In genomic region chr12:50102648-50103309, GRCh38 we compare ENCODE assay signal across 12 cellular contexts. TPM values are rescaled to one million over a fixed set of nuclear protein-coding genes. Genes with fewer than 3 reads are reported as not detected.
DNase-seq lines count a peak whose midpoint lies in the region; TF ChIP-seq lines count a peak whose summit lies in the region.
"Had no signal": no experiment of that assay in that cellular context is flagged by ENCODE, and none has a peak within 500 bp of the region (broad histone marks: within the 10 kb centered on the region; RNA-seq: fewer than 3 reads in every experiment).

No MANE protein-coding gene starts in this region.

- H3K4me1 Mint-ChIP-seq in activated T-helper 1 cell treated with anti-CD3 and anti-CD28 coated beads, Interleukin-12 subunit alpha, Interleukin-12 subunit beta, Interleukin-2, Interleukin-4 antibody, amounts not matched to agents 30 ng/mL and 10 ng/mL and 1 ng/mL, durations not matched to agents 14 hours and 24 hours and 36 hours (ENCODE audit: low read depth), result no peaks in the 10 kb centered on the region
- H3K4me1 Mint-ChIP-seq: CD8-positive, alpha-beta memory T cell had no signal

- peaks cover 50% of the 10 kb centered on the region for H3K4me1 ChIP-seq in parathyroid adenoma

- H3K9me3 Mint-ChIP-seq in activated T-helper 1 cell treated with anti-CD3 and anti-CD28 coated beads, Interleukin-12 subunit alpha, Interleukin-12 subunit beta, Interleukin-2, Interleukin-4 antibody, amounts not matched to agents 30 ng/mL and 10 ng/mL and 1 ng/mL, durations not matched to agents 14 hours and 24 hours and 36 hours, result no peaks in the 10 kb centered on the region
- H3K9me3 Mint-ChIP-seq: activated naive CD4-positive, alpha-beta T cell treated with anti-CD3 and anti-CD28 coated beads, Interleukin-2, amount 50 U/mL, for 72 hours; CD8-positive, alpha-beta memory T cell had no signal

- no peaks in the 10 kb centered on the region for H3K9me3 ChIP-seq in parathyroid adenoma (ENCODE audit: control insufficient read depth, low read length)
- H3K9me3 ChIP-seq: upper lobe of left lung had no signal

- H3K4me3 ChIP-seq in parathyroid adenoma (ENCODE audit: low read depth, low read length) (no peak overlapping the region), foreskin fibroblast (ENCODE audit: low read depth in 1 of 2, low read length in 2 of 2) (no peak overlapping the region)
- H3K4me3 ChIP-seq: upper lobe of left lung had no signal

- DNase-seq in caudate nucleus (lab: John Stamatoyannopoulos, UW), result peak in 5 of 61 donors; percentile 20 to 62 (median 26)
- no peak for DNase-seq in foreskin fibroblast
- no peak for DNase-seq in activated T-helper 1 cell treated with anti-CD3 and anti-CD28 coated beads, Interleukin-12 subunit alpha, Interleukin-12 subunit beta, Interleukin-2, Interleukin-4 antibody, amounts not matched to agents 30 ng/mL and 10 ng/mL and 1 ng/mL, durations not matched to agents 14 hours and 24 hours and 36 hours (ENCODE audit: low spot score)
- DNase-seq in activated naive CD4-positive, alpha-beta T cell (lab: John Stamatoyannopoulos, UW), result no peak
- DNase-seq: activated CD4-positive, alpha-beta T cell treated with anti-CD3 and anti-CD28 coated beads, Interleukin-2, amount 50 U/mL, for 48 hours; CD8-positive, alpha-beta memory T cell; H7; NCI-H1694; upper lobe of left lung had no signal

- H3K79me2 ChIP-seq in parathyroid adenoma, result peaks cover 11% of the 10 kb centered on the region

- H3K36me3 Mint-ChIP-seq in activated T-helper 1 cell treated with anti-CD3 and anti-CD28 coated beads, Interleukin-12 subunit alpha, Interleukin-12 subunit beta, Interleukin-2, Interleukin-4 antibody, amounts not matched to agents 30 ng/mL and 10 ng/mL and 1 ng/mL, durations not matched to agents 14 hours and 24 hours and 36 hours (ENCODE audit: low read depth), result peaks cover 31% of the 10 kb centered on the region
- H3K36me3 Mint-ChIP-seq: activated naive CD4-positive, alpha-beta T cell treated with anti-CD3 and anti-CD28 coated beads, Interleukin-2, amount 50 U/mL, for 72 hours had no signal

- H3K27me3 Mint-ChIP-seq in activated T-helper 1 cell treated with anti-CD3 and anti-CD28 coated beads, Interleukin-12 subunit alpha, Interleukin-12 subunit beta, Interleukin-2, Interleukin-4 antibody, amounts not matched to agents 30 ng/mL and 10 ng/mL and 1 ng/mL, durations not matched to agents 14 hours and 24 hours and 36 hours (ENCODE audit: insufficient read depth), result peaks cover 2% of the 10 kb centered on the region
- H3K27me3 Mint-ChIP-seq: CD8-positive, alpha-beta memory T cell had no signal

- H3K4me2 ChIP-seq in parathyroid adenoma (ENCODE audit: low read length), result no peak overlapping the region

- no peaks in the 10 kb centered on the region for H3K36me3 ChIP-seq in parathyroid adenoma (ENCODE audit: control insufficient read depth, insufficient read depth, low read length)

- TF ChIP-seq POLR2A in GM19193 (IDR thresholded peaks at IDR 0.05; ENCODE audit: extremely low read depth, insufficient read depth, insufficient read length), result peak; percentile 42

- H3K9ac ChIP-seq in parathyroid adenoma, result no peak overlapping the region

- no peak for TF ChIP-seq CTCF in parathyroid adenoma (IDR thresholded peaks at IDR 0.05)
- no peak for TF ChIP-seq CTCF in foreskin fibroblast (IDR thresholded peaks at IDR 0.05; ENCODE audit: low read depth, low read length)

- H2AFZ ChIP-seq in parathyroid adenoma, result peak overlapping the region; percentile 36

- no peaks in the 10 kb centered on the region for H3K27me3 ChIP-seq in parathyroid adenoma (ENCODE audit: control insufficient read depth, insufficient read depth, low read length)
- H3K27me3 ChIP-seq: upper lobe of left lung had no signal

- no peak overlapping the region for H3K27ac Mint-ChIP-seq in activated T-helper 1 cell treated with anti-CD3 and anti-CD28 coated beads, Interleukin-12 subunit alpha, Interleukin-12 subunit beta, Interleukin-2, Interleukin-4 antibody, amounts not matched to agents 30 ng/mL and 10 ng/mL and 1 ng/mL, durations not matched to agents 14 hours and 24 hours and 36 hours

- intact Hi-C loops in activated T-helper 1 cell treated with anti-CD3 and anti-CD28 coated beads, Interleukin-12 subunit alpha, Interleukin-12 subunit beta, Interleukin-2, Interleukin-4 antibody, amounts not matched to agents 30 ng/mL and 10 ng/mL and 1 ng/mL, durations not matched to agents 14 hours and 24 hours and 36 hours (cut with micrococcal nuclease), result no loop called here

- H3K27ac ChIP-seq in caudate nucleus (ENCODE audit: low read depth, low read length) (peak overlapping the region; percentile 96), parathyroid adenoma (peak overlapping the region; percentile 85)

- no peak overlapping the region for H3K4me3 Mint-ChIP-seq in activated T-helper 1 cell treated with anti-CD3 and anti-CD28 coated beads, Interleukin-12 subunit alpha, Interleukin-12 subunit beta, Interleukin-2, Interleukin-4 antibody, amounts not matched to agents 30 ng/mL and 10 ng/mL and 1 ng/mL, durations not matched to agents 14 hours and 24 hours and 36 hours
- H3K4me3 Mint-ChIP-seq: CD8-positive, alpha-beta memory T cell had no signal

RNA-seq across cellular contexts. Expression of gene GPD1, which starts 1.0 kb away (rescaled TPM):
- total RNA-seq in activated T-helper 1 cell treated with anti-CD3 and anti-CD28 coated beads, Interleukin-12 subunit alpha, Interleukin-12 subunit beta, Interleukin-2, Interleukin-4 antibody, amounts not matched to agents 30 ng/mL and 10 ng/mL and 1 ng/mL, durations not matched to agents 14 hours and 24 hours and 36 hours, result 0.29 and 0.88 TPM in 2 replicates
- total RNA-seq: H7 had no signal

RNA-seq across cellular contexts. Expression of gene COX14, which starts 9.3 kb away (rescaled TPM):
- total RNA-seq in activated T-helper 1 cell treated with anti-CD3 and anti-CD28 coated beads, Interleukin-12 subunit alpha, Interleukin-12 subunit beta, Interleukin-2, Interleukin-4 antibody, amounts not matched to agents 30 ng/mL and 10 ng/mL and 1 ng/mL, durations not matched to agents 14 hours and 24 hours and 36 hours, result 44.3 and 45.6 TPM in 2 replicates

RNA-seq across cellular contexts. Expression of gene SMARCD1, which starts 17.6 kb away (rescaled TPM):
- total RNA-seq in activated T-helper 1 cell treated with anti-CD3 and anti-CD28 coated beads, Interleukin-12 subunit alpha, Interleukin-12 subunit beta, Interleukin-2, Interleukin-4 antibody, amounts not matched to agents 30 ng/mL and 10 ng/mL and 1 ng/mL, durations not matched to agents 14 hours and 24 hours and 36 hours, result 74.6 and 75.3 TPM in 2 replicates

RNA-seq across cellular contexts. Expression of gene ASIC1, which starts 45.4 kb away (rescaled TPM):
- total RNA-seq in activated T-helper 1 cell treated with anti-CD3 and anti-CD28 coated beads, Interleukin-12 subunit alpha, Interleukin-12 subunit beta, Interleukin-2, Interleukin-4 antibody, amounts not matched to agents 30 ng/mL and 10 ng/mL and 1 ng/mL, durations not matched to agents 14 hours and 24 hours and 36 hours, result 10.2 and 11.2 TPM in 2 replicates
